In the genomic region with DNA sequence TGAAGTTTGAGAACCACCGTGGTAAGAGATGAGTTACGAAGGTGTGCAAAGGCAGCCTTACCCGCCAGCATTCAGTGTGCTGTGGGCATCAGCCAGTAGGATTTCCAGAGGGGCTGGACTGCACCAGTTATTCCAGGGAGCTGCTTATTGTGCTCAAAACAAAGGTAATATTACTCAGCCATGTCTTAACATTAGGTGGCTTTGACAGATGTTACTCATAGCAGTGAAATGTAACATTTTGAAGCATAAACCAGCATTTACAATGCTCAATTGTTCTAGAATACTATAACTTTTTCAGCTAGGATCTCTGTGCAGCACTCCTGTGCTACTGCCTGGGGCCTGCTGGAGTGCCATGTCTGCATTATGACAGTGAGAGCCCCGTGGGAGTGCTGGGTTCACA, we compare ENCODE assay signal across 30 cellular contexts.
DNase-seq lines count a peak whose midpoint lies in the region; TF ChIP-seq lines count a peak whose summit lies in the region.
"Had no signal": no experiment of that assay in that cellular context is flagged by ENCODE, and none has a peak within 500 bp of the region (broad histone marks: within the 10 kb centered on the region; RNA-seq: fewer than 3 reads in every experiment).

No MANE protein-coding gene starts in this region.

- no peaks in the 10 kb centered on the region for H3K9me2 ChIP-seq in MM.1S (replicated peaks; ENCODE audit: insufficient read depth, low read length)

- H3K27me3 ChIP-seq in MM.1S (replicated peaks; ENCODE audit: insufficient read depth, low read length) (no peaks in the 10 kb centered on the region), osteoblast (ENCODE audit: insufficient read depth, low read length) (no peaks in the 10 kb centered on the region)
- H3K27me3 ChIP-seq: BLaER1 treated with 17β-estradiol and CSF1 and Interleukin-3, amounts not matched to agents 10 nM and 100 nM had no signal

- H3K27ac Mint-ChIP-seq in activated naive CD8-positive, alpha-beta T cell treated with anti-CD3 and anti-CD28 coated beads for 36 hours, result no peak overlapping the region
- no peak overlapping the region for H3K27ac Mint-ChIP-seq in Calu3 (ENCODE audit: unreplicated experiment)
- H3K27ac Mint-ChIP-seq: CD4-positive, alpha-beta memory T cell; HFFc6; IgD-negative memory B cell; T-helper 1 cell treated with Interleukin-12 subunit alpha and Interleukin-12 subunit beta and Interleukin-4 antibody, amounts not matched to agents 30 μg/mL and 1 μg/mL, for 36 hours had no signal

- no peak overlapping the region for H3K4me2 ChIP-seq in MM.1S (ENCODE audit: low read depth, low read length)
- H3K4me2 ChIP-seq in osteoblast (ENCODE audit: insufficient read depth, low read length), result no peak overlapping the region
- H3K4me2 ChIP-seq: BLaER1 treated with 17β-estradiol and CSF1 and Interleukin-3, amounts not matched to agents 10 nM and 100 nM; PC-9 had no signal

- H3K9me3 ChIP-seq in MM.1S (replicated peaks; ENCODE audit: insufficient read depth, low read length) (no peaks in the 10 kb centered on the region), osteoblast (ENCODE audit: low read depth, low read length) (no peaks in the 10 kb centered on the region)
- H3K9me3 ChIP-seq: BLaER1 treated with 17β-estradiol and CSF1 and Interleukin-3, amounts not matched to agents 10 nM and 100 nM; Caco-2; HAP-1 had no signal

- no peak for TF ChIP-seq POLR2A in erythroblast (IDR thresholded peaks at IDR 0.05; ENCODE audit: low read length)

- H3K4me3 Mint-ChIP-seq in activated naive CD8-positive, alpha-beta T cell treated with anti-CD3 and anti-CD28 coated beads for 36 hours, result no peak overlapping the region
- no peak overlapping the region for H3K4me3 Mint-ChIP-seq in Calu3 (ENCODE audit: low read depth, unreplicated experiment)
- H3K4me3 Mint-ChIP-seq: CD4-positive, alpha-beta memory T cell; HFFc6; IgD-negative memory B cell; T-helper 1 cell treated with Interleukin-12 subunit alpha and Interleukin-12 subunit beta and Interleukin-4 antibody, amounts not matched to agents 30 μg/mL and 1 μg/mL, for 36 hours had no signal

- no peak overlapping the region for H3K9ac ChIP-seq in MM.1S (ENCODE audit: low read length)
- H3K9ac ChIP-seq: BLaER1 treated with 17β-estradiol and CSF1 and Interleukin-3, amounts not matched to agents 10 nM and 100 nM had no signal

- H3K79me2 ChIP-seq in MM.1S (ENCODE audit: low read length) (peaks cover 60% of the 10 kb centered on the region), osteoblast (ENCODE audit: insufficient read depth, low read length) (no peaks in the 10 kb centered on the region)

- in situ Hi-C loops in SK-MEL-5 (cut with HindIII; ENCODE audit: low pct_unique_long_range_greater_than_20kb, low sequenced_read_pairs), result no loop called here

- peaks cover 19% of the 10 kb centered on the region for H3F3A ChIP-seq in MM.1S (ENCODE audit: insufficient read depth, low read length)

- H3K4me1 ChIP-seq in MM.1S (ENCODE audit: low read length) (peaks cover 37% of the 10 kb centered on the region), osteoblast (ENCODE audit: insufficient read depth, low read length) (no peaks in the 10 kb centered on the region)
- H3K4me1 ChIP-seq: HAP-1 had no signal

- H2AFZ ChIP-seq in MM.1S (ENCODE audit: low read length) (no peak overlapping the region), osteoblast (ENCODE audit: low read length) (no peak overlapping the region)
- H2AFZ ChIP-seq: PC-9 had no signal

- no peaks in the 10 kb centered on the region for H3K27me3 Mint-ChIP-seq in activated naive CD8-positive, alpha-beta T cell treated with anti-CD3 and anti-CD28 coated beads for 36 hours
- H3K27me3 Mint-ChIP-seq in Calu3 (ENCODE audit: unreplicated experiment), result no peaks in the 10 kb centered on the region
- H3K27me3 Mint-ChIP-seq: IgD-negative memory B cell had no signal

- no TSS peak for BruUV-seq in Calu3 (replicated peaks; lab: Mats Ljungman, UMichigan)

- TF ChIP-seq CTCF in MM.1S (IDR thresholded peaks at IDR 0.05; ENCODE audit: low read length) (no peak), osteoblast (IDR thresholded peaks at IDR 0.05; ENCODE audit: extremely low read depth, low read depth, low read length) (no peak), Calu3 (IDR thresholded peaks at IDR 0.05; ENCODE audit: unreplicated experiment) (no peak)

- H3K9me3 Mint-ChIP-seq in activated naive CD8-positive, alpha-beta T cell treated with anti-CD3 and anti-CD28 coated beads for 36 hours, result no peaks in the 10 kb centered on the region
- no peaks in the 10 kb centered on the region for H3K9me3 Mint-ChIP-seq in Calu3 (ENCODE audit: low read depth, unreplicated experiment)
- H3K9me3 Mint-ChIP-seq: CD4-positive, alpha-beta memory T cell; IgD-negative memory B cell; T-helper 1 cell treated with Interleukin-12 subunit alpha and Interleukin-12 subunit beta and Interleukin-4 antibody, amounts not matched to agents 30 μg/mL and 1 μg/mL, for 36 hours had no signal

- no peaks in the 10 kb centered on the region for H3K36me3 Mint-ChIP-seq in activated naive CD8-positive, alpha-beta T cell treated with anti-CD3 and anti-CD28 coated beads for 36 hours
- no peaks in the 10 kb centered on the region for H3K36me3 Mint-ChIP-seq in Calu3 (ENCODE audit: insufficient read depth, unreplicated experiment)
- H3K36me3 Mint-ChIP-seq: CD4-positive, alpha-beta memory T cell had no signal

- H3K27ac ChIP-seq in MM.1S (ENCODE audit: low read length), result peak overlapping the region; percentile 94; the same call in 1 of the 2 replicates
- H3K27ac ChIP-seq in osteoblast (ENCODE audit: low read depth, low read length), result no peak overlapping the region
- H3K27ac ChIP-seq: BLaER1 treated with 17β-estradiol and CSF1 and Interleukin-3, amounts not matched to agents 10 nM and 100 nM; PC-9; SK-N-MC had no signal

- intact Hi-C loops in Calu3 (cut with micrococcal nuclease; ENCODE audit: unreplicated experiment), result no loop called here

- CTCF ChIA-PET in Calu3 (lab: Charles Lee), result no interaction called here

- DNase-seq in COLO829 (ENCODE audit: low spot score) (peak; percentile 33), MM.1S (no peak), SK-MEL-5 (ENCODE audit: low read depth, low spot score) (peak; percentile 11), osteoblast (ENCODE audit: insufficient read length, low spot score, missing footprints) (peak; percentile 29), NCI-H146 (lab: John Stamatoyannopoulos, UW) (no peak), erythroblast (lab: John Stamatoyannopoulos, UW) (no peak), Calu3 (no peak)
- DNase-seq in activated naive CD8-positive, alpha-beta T cell treated with anti-CD3 and anti-CD28 coated beads for 36 hours, result no peak
- DNase-seq: Caco-2; CD4-positive, alpha-beta memory T cell; DMS 273 treated with DMSO at 0.1 percent for 48 hours; DMS79; EL; GDM1; GOT3; HFFc6; NCI-H1092 treated with DMSO at 0.1 percent for 48 hours; NCI-H1436; NCI-H187 treated with DMSO at 0.1 percent for 48 hours; NCI-H446 treated with DMSO at 0.1 percent for 48 hours; PC-9; RPMI8226; SHP77 treated with DMSO at 0.1 percent for 48 hours; SW 1271 had no signal

- H3K36me3 ChIP-seq in MM.1S (replicated peaks; ENCODE audit: insufficient read depth, low read length), result peaks cover 4% of the 10 kb centered on the region; the same call in 1 of the 2 replicates
- H3K36me3 ChIP-seq in osteoblast (ENCODE audit: insufficient read depth, low read length), result no peaks in the 10 kb centered on the region
- H3K36me3 ChIP-seq: BLaER1 treated with 17β-estradiol and CSF1 and Interleukin-3, amounts not matched to agents 10 nM and 100 nM; HAP-1 had no signal

- H3K4me1 Mint-ChIP-seq in activated naive CD8-positive, alpha-beta T cell treated with anti-CD3 and anti-CD28 coated beads for 36 hours, result no peaks in the 10 kb centered on the region
- no peaks in the 10 kb centered on the region for H3K4me1 Mint-ChIP-seq in Calu3 (ENCODE audit: low read depth, unreplicated experiment)
- H3K4me1 Mint-ChIP-seq: CD4-positive, alpha-beta memory T cell; IgD-negative memory B cell had no signal

- no peak overlapping the region for H3K4me3 ChIP-seq in MM.1S (ENCODE audit: low read length)
- no peak overlapping the region for H3K4me3 ChIP-seq in osteoblast (ENCODE audit: insufficient read depth, low read length)
- H3K4me3 ChIP-seq: BLaER1 treated with 17β-estradiol and CSF1 and Interleukin-3, amounts not matched to agents 10 nM and 100 nM; GM12878; HAP-1; PC-9; SK-N-MC had no signal

- H4K20me1 ChIP-seq in MM.1S (ENCODE audit: insufficient read depth, low read length) (no peaks in the 10 kb centered on the region), osteoblast (ENCODE audit: insufficient read depth, low read length) (no peaks in the 10 kb centered on the region)
- H4K20me1 ChIP-seq: BLaER1 treated with 17β-estradiol and CSF1 and Interleukin-3, amounts not matched to agents 10 nM and 100 nM had no signal

Comparison
In these comparisons a context has a peak if more than half of its experiments do, and no peak if none do; other contexts are left out.
1. DNase-seq: peak in COLO829 (single experiment), SK-MEL-5 (single experiment) and osteoblast (single experiment); none in MM.1S (single experiment), activated naive CD8-positive, alpha-beta T cell treated with anti-CD3 and anti-CD28 coated beads for 36 hours (single experiment), NCI-H146 (single experiment), erythroblast (0 of 2) and Calu3 (single experiment).